In genomic region chr7:82605247-82605864, GRCh38 we compare ENCODE assay signal across 8 cellular contexts.
A peak's percentile ranks its signal among the peaks of the same experiment; 100 is the strongest.
DNase-seq lines count a peak whose midpoint lies in the region; ATAC-seq and TF ChIP-seq lines count a peak whose summit lies in the region.

No MANE protein-coding gene starts in this region.

- TF ChIP-seq CTCF in fibroblast of the aortic adventitia (IDR thresholded peaks at IDR 0.05; ENCODE audit: insufficient read depth, low read length) (peak; percentile 75), gastrocnemius medialis (IDR thresholded peaks at IDR 0.05 in 4 of 5, conservative IDR thresholded peaks at IDR 0.05 in 1 of 5) (peak; percentile 41 to 67 (median 57)), ovary (IDR thresholded peaks at IDR 0.05) (peak in 1 of 3 donors; percentile 24)

- H3K36me3 ChIP-seq in gastrocnemius medialis (no peaks in the 10 kb centered on the region), ovary (no peaks in the 10 kb centered on the region)

- H3K4me3 ChIP-seq in fibroblast of the aortic adventitia (ENCODE audit: low read depth, low read length) (no peak overlapping the region), gastrocnemius medialis (no peak overlapping the region), ovary (no peak overlapping the region)

- H3K27ac ChIP-seq in gastrocnemius medialis (no peak overlapping the region), ovary (no peak overlapping the region)

- DNase-seq in COR-L47 (lab: John Stamatoyannopoulos, UW): peak; percentile 64
- peak; percentile 14 for DNase-seq in NCI-H1048 (lab: John Stamatoyannopoulos, UW)
- peak; percentile 74 for DNase-seq in SK-MEL-5 (ENCODE audit: low read depth, low spot score)
- DNase-seq in fibroblast of the aortic adventitia (ENCODE audit: low read depth): peak; percentile 67
- no peak for DNase-seq in gastrocnemius medialis
- no peak for DNase-seq in ovary
- no peak for DNase-seq in middle frontal gyrus (ENCODE audit: extremely low spot score, low spot score)

- intact Hi-C loops in gastrocnemius medialis (cut with DNase I; ENCODE audit: low total_unique reads): loop anchor here (10.0 kb wide), 1 partner anchor 561 kb away; no protein-coding TSS in a partner anchor
- intact Hi-C loops in ovary (cut with DNase I): no loop called here

- H3K27me3 ChIP-seq in gastrocnemius medialis (no peaks in the 10 kb centered on the region), ovary (no peaks in the 10 kb centered on the region)

- TF ChIP-seq POLR2A in gastrocnemius medialis (IDR thresholded peaks at IDR 0.05): no peak
- no peak for TF ChIP-seq POLR2A in ovary (IDR thresholded peaks at IDR 0.05)

- TF ChIP-seq EP300 in ovary (IDR thresholded peaks at IDR 0.05): no peak

- ATAC-seq in GM19351 (IDR thresholded peaks at IDR 0.05; ENCODE audit: unreplicated experiment) (peak; percentile 74), gastrocnemius medialis (no peak)

- in situ Hi-C loops in SK-MEL-5 (cut with HindIII; ENCODE audit: low pct_unique_long_range_greater_than_20kb, low sequenced_read_pairs): no loop called here
- in situ Hi-C loops in gastrocnemius medialis (cut with MboI; ENCODE audit: low sequenced_read_pairs in 4 of 4): no loop called here

- 22 to 26% (median 24%) methylated on average over 4 of the region's 4 CpGs for WGBS in ovary, 3 donors

- H3K4me1 ChIP-seq in gastrocnemius medialis (no peaks in the 10 kb centered on the region), ovary (ENCODE audit: insufficient read depth) (no peaks in the 10 kb centered on the region)

- H3K9me3 ChIP-seq in gastrocnemius medialis (no peaks in the 10 kb centered on the region), ovary (no peaks in the 10 kb centered on the region)

Comparison
In these comparisons a context has a peak if more than half of its experiments do, and no peak if none do; other contexts are left out.
1. DNase-seq: peak in COR-L47 (single experiment), NCI-H1048 (single experiment), SK-MEL-5 (single experiment) and fibroblast of the aortic adventitia (single experiment); none in gastrocnemius medialis (0 of 2), ovary (0 of 5) and middle frontal gyrus (single experiment).